8 cellular contexts compared by ENCODE assay signal in genomic region chr5:14871573-14872069, GRCh38. TPM values are rescaled to one million over a fixed set of nuclear protein-coding genes. Genes with fewer than 3 reads are reported as not detected.
DNase-seq lines count a peak whose midpoint lies in the region; ATAC-seq and TF ChIP-seq lines count a peak whose summit lies in the region.

ANKH (minus strand) TSS chr5:14871778; CDS start chr5:14871447, 331 bp downstream.

- peaks cover 69% of the 10 kb centered on the region for H3K27me3 Mint-ChIP-seq in nephron progenitor cell (ENCODE audit: low read depth, poor library complexity)
- no peaks in the 10 kb centered on the region for H3K27me3 Mint-ChIP-seq in stimulated activated naive CD8-positive, alpha-beta T cell treated with anti-CD3 and anti-CD28 coated beads, Interleukin-15, amount 100 ng/mL, for 72 hours

- H3K4me1 Mint-ChIP-seq in nephron progenitor cell, result peaks cover 14% of the 10 kb centered on the region
- H3K4me1 Mint-ChIP-seq in stimulated activated naive CD8-positive, alpha-beta T cell treated with anti-CD3 and anti-CD28 coated beads, Interleukin-15, amount 100 ng/mL, for 72 hours, result peaks cover 27% of the 10 kb centered on the region

- H3K27ac Mint-ChIP-seq in nephron progenitor cell, result no peak within 1 kb of the TSS
- H3K27ac Mint-ChIP-seq in stimulated activated naive CD8-positive, alpha-beta T cell treated with anti-CD3 and anti-CD28 coated beads, Interleukin-15, amount 100 ng/mL, for 72 hours, result peak within 1 kb of the TSS; percentile 97 to 98

- H3K4me3 ChIP-seq in fibroblast of the aortic adventitia (ENCODE audit: low read depth, low read length), result peak within 1 kb of the TSS; percentile 80

- TF ChIP-seq CTCF in fibroblast of the aortic adventitia (IDR thresholded peaks at IDR 0.05; ENCODE audit: insufficient read depth, low read length) (peak; percentile 38), nephron progenitor cell (IDR thresholded peaks at IDR 0.05) (no peak)

- DNase-seq in DMS53 treated with DMSO at 0.1 percent for 48 hours (lab: John Stamatoyannopoulos, UW; ENCODE audit: unreplicated experiment), result peak; percentile 68
- DNase-seq in HuH-7.5 (ENCODE audit: low spot score), result peak; percentile 52
- DNase-seq in RKO (ENCODE audit: low spot score), result peak; percentile 79
- peak; percentile 82 for DNase-seq in activated effector memory CD4-positive, alpha-beta T cell treated with Interleukin-2 at 50 U/mL for 16 hours
- peak; percentile 65 for DNase-seq in fibroblast of the aortic adventitia (ENCODE audit: low read depth)
- peak; percentile 84 for DNase-seq in nephron progenitor cell
- peak; percentile 83 to 87 for DNase-seq in stimulated activated naive CD8-positive, alpha-beta T cell treated with anti-CD3 and anti-CD28 coated beads, Interleukin-15, amount 100 ng/mL, for 72 hours

- no peaks in the 10 kb centered on the region for H3K36me3 Mint-ChIP-seq in nephron progenitor cell (ENCODE audit: low read depth)

- H3K4me3 Mint-ChIP-seq in nephron progenitor cell, result peak within 1 kb of the TSS; percentile 88
- peak within 1 kb of the TSS; percentile 94 to 100 for H3K4me3 Mint-ChIP-seq in stimulated activated naive CD8-positive, alpha-beta T cell treated with anti-CD3 and anti-CD28 coated beads, Interleukin-15, amount 100 ng/mL, for 72 hours

- H3K9me3 Mint-ChIP-seq in nephron progenitor cell, result no peaks in the 10 kb centered on the region
- H3K9me3 Mint-ChIP-seq in stimulated activated naive CD8-positive, alpha-beta T cell treated with anti-CD3 and anti-CD28 coated beads, Interleukin-15, amount 100 ng/mL, for 72 hours, result no peaks in the 10 kb centered on the region

- peak; percentile 92 for ATAC-seq in GM21528 (IDR thresholded peaks at IDR 0.05; ENCODE audit: low FRiP score, unreplicated experiment)
- ATAC-seq in stimulated activated naive CD8-positive, alpha-beta T cell treated with anti-CD3 and anti-CD28 coated beads, Interleukin-15, amount 100 ng/mL, for 72 hours, result peak; percentile 89

RNA-seq across cellular contexts. Expression of gene ANKH, which starts in this region (rescaled TPM):
- 36.0 and 82.2 TPM in 2 replicates for total RNA-seq in fibroblast of the aortic adventitia (ENCODE audit: low replicate concordance)

Comparison
In these comparisons a context has a peak if more than half of its experiments do, and no peak if none do; other contexts are left out.
1. Peak in every context shown above with its lines: DNase-seq, ATAC-seq and H3K4me3 ChIP-seq.